In genomic region chr9:27792971-27793689, GRCh38 we compare ENCODE assay signal across 15 cellular contexts.
DNase-seq lines count a peak whose midpoint lies in the region; ATAC-seq, FAIRE-seq and TF ChIP-seq lines count a peak whose summit lies in the region.
"Had no signal": no experiment of that assay in that cellular context is flagged by ENCODE, and none has a peak within 500 bp of the region (broad histone marks: within the 10 kb centered on the region; RNA-seq: fewer than 3 reads in every experiment).

No MANE protein-coding gene starts in this region.

- no peaks in the 10 kb centered on the region for H3K79me2 ChIP-seq in keratinocyte (ENCODE audit: control insufficient read depth, insufficient read depth, low read length)

- H3K9me3 ChIP-seq in keratinocyte (ENCODE audit: control insufficient read depth, low read depth, low read length) (peaks cover 3% of the 10 kb centered on the region), heart left ventricle (peaks cover 0 to 3% (median 0%) of the 10 kb centered on the region in 12 donors), uterus (no peaks in the 10 kb centered on the region)
- H3K9me3 ChIP-seq: Caco-2 had no signal

- H3K4me3 ChIP-seq in keratinocyte (ENCODE audit: control insufficient read depth in 2 of 3, extremely low read depth in 1 of 3, insufficient read depth in 2 of 3, low read depth in 1 of 3, low read length in 3 of 3) (no peak overlapping the region), heart left ventricle (no peak overlapping the region), uterus (no peak overlapping the region)

- H3K27ac Mint-ChIP-seq in stimulated activated effector memory CD8-positive, alpha-beta T cell treated with anti-CD3 and anti-CD28 coated beads, Interleukin-12 subunit alpha, Interleukin-12 subunit beta, amount 100 ng/mL, for 72 hours = no peak overlapping the region
- H3K27ac Mint-ChIP-seq: IgD-negative memory B cell had no signal

- H3K9me1 ChIP-seq in keratinocyte (ENCODE audit: control insufficient read depth, extremely low read depth, insufficient read depth, low read length) = no peaks in the 10 kb centered on the region

- H3K9ac ChIP-seq in keratinocyte (ENCODE audit: control insufficient read depth, extremely low read depth, insufficient read depth, low read length) = no peak overlapping the region

- intact Hi-C loops in heart left ventricle (cut with DNase I) = loop anchor here in 1 of 10 donors (10.0 kb wide), 1 partner anchor 58 kb away; no protein-coding TSS in a partner anchor
- intact Hi-C loops in uterus (cut with DNase I; ENCODE audit: low total_unique reads) = no loop called here

- H3K4me1 Mint-ChIP-seq in stimulated activated effector memory CD8-positive, alpha-beta T cell treated with anti-CD3 and anti-CD28 coated beads, Interleukin-12 subunit alpha, Interleukin-12 subunit beta, amount 100 ng/mL, for 72 hours = no peaks in the 10 kb centered on the region

- FAIRE-seq in keratinocyte (lab: Jason Lieb, UNC) = no peak

- DNase-seq in keratinocyte (ENCODE audit: low read depth, low spot score) (no peak), heart left ventricle (no peak), SW480 (ENCODE audit: low spot score) (no peak), uterus (no peak)
- DNase-seq in stimulated activated effector memory CD8-positive, alpha-beta T cell treated with anti-CD3 and anti-CD28 coated beads, Interleukin-12 subunit alpha, Interleukin-12 subunit beta, amount 100 ng/mL, for 72 hours (ENCODE audit: low spot score in 2 of 2) = no peak
- DNase-seq: Caco-2, HCEC 1CT, NCI-H1417 treated with DMSO at 0.1 percent for 48 hours, NCI-H2029 treated with DMSO at 0.1 percent for 48 hours, NCI-H524, SHP77 treated with DMSO at 0.1 percent for 48 hours had no signal

- no peak overlapping the region for H3K27ac ChIP-seq in keratinocyte (ENCODE audit: control insufficient read depth, insufficient read depth, low read length)
- H3K27ac ChIP-seq in heart left ventricle = no peak overlapping the region
- H3K27ac ChIP-seq in uterus = no peak overlapping the region

- no peak for TF ChIP-seq POLR2A in heart left ventricle (IDR thresholded peaks at IDR 0.05)
- no peak for TF ChIP-seq POLR2A in uterus (IDR thresholded peaks at IDR 0.05)

- H4K20me1 ChIP-seq in keratinocyte (ENCODE audit: control insufficient read depth, extremely low read depth, insufficient read depth, low read length) = no peaks in the 10 kb centered on the region

- no peaks in the 10 kb centered on the region for H3K36me3 Mint-ChIP-seq in stimulated activated effector memory CD8-positive, alpha-beta T cell treated with anti-CD3 and anti-CD28 coated beads, Interleukin-12 subunit alpha, Interleukin-12 subunit beta, amount 100 ng/mL, for 72 hours
- H3K36me3 Mint-ChIP-seq: IgD-negative memory B cell had no signal

- dilution Hi-C loops in keratinocyte (cut with MboI; ENCODE audit: extremely low pct_ligation_motif_present, low sequenced_read_pairs) = no loop called here

- peak overlapping the region; percentile 26 for H2AFZ ChIP-seq in keratinocyte (ENCODE audit: control insufficient read depth, low read length)

- WGBS in heart left ventricle, 4 donors = 59 to 69% (median 65%) methylated on average over 2 of the region's 2 CpGs

- H3K4me1 ChIP-seq in keratinocyte (ENCODE audit: control insufficient read depth, extremely low read depth, insufficient read depth, low read length) (no peaks in the 10 kb centered on the region), heart left ventricle (no peaks in the 10 kb centered on the region), uterus (no peaks in the 10 kb centered on the region)
- H3K4me1 ChIP-seq: Caco-2 had no signal

- no peak for TF ChIP-seq CTCF in keratinocyte (optimal IDR thresholded peaks at IDR 0.05 in 1 of 3, IDR thresholded peaks at IDR 0.05 in 1 of 3, conservative IDR thresholded peaks at IDR 0.05 in 1 of 3; ENCODE audit: extremely low read depth in 1 of 3, insufficient read depth in 2 of 3, low read length in 3 of 3)
- no peak for TF ChIP-seq CTCF in heart left ventricle (IDR thresholded peaks at IDR 0.05)
- no peak for TF ChIP-seq CTCF in uterus (IDR thresholded peaks at IDR 0.05)

- H3K27me3 ChIP-seq in keratinocyte (ENCODE audit: control insufficient read depth, extremely low read depth, insufficient read depth, low read length) (no peaks in the 10 kb centered on the region), heart left ventricle (no peaks in the 10 kb centered on the region), uterus (no peaks in the 10 kb centered on the region)

- H3K4me3 Mint-ChIP-seq in stimulated activated effector memory CD8-positive, alpha-beta T cell treated with anti-CD3 and anti-CD28 coated beads, Interleukin-12 subunit alpha, Interleukin-12 subunit beta, amount 100 ng/mL, for 72 hours = no peak overlapping the region
- H3K4me3 Mint-ChIP-seq: IgD-negative memory B cell had no signal

- H3K9me3 Mint-ChIP-seq in stimulated activated effector memory CD8-positive, alpha-beta T cell treated with anti-CD3 and anti-CD28 coated beads, Interleukin-12 subunit alpha, Interleukin-12 subunit beta, amount 100 ng/mL, for 72 hours = peaks cover 6% of the 10 kb centered on the region

- H3K36me3 ChIP-seq in keratinocyte (ENCODE audit: control insufficient read depth in 2 of 2, extremely low read depth in 1 of 2, insufficient read depth in 2 of 2, low read length in 2 of 2) = no peaks in the 10 kb centered on the region
- no peaks in the 10 kb centered on the region for H3K36me3 ChIP-seq in heart left ventricle
- no peaks in the 10 kb centered on the region for H3K36me3 ChIP-seq in uterus

- peak; percentile 54 for ATAC-seq in GM18868 (IDR thresholded peaks at IDR 0.05; ENCODE audit: unreplicated experiment)
- peak; percentile 65 for ATAC-seq in GM21786 (IDR thresholded peaks at IDR 0.05; ENCODE audit: unreplicated experiment)
- peak; percentile 71 for ATAC-seq in HG03097 (IDR thresholded peaks at IDR 0.05; ENCODE audit: low FRiP score, unreplicated experiment)
- ATAC-seq in stimulated activated effector memory CD8-positive, alpha-beta T cell treated with anti-CD3 and anti-CD28 coated beads, Interleukin-12 subunit alpha, Interleukin-12 subunit beta, amount 100 ng/mL, for 72 hours = no peak
- no peak for ATAC-seq in heart left ventricle

- no peak overlapping the region for H3K4me2 ChIP-seq in keratinocyte (ENCODE audit: control insufficient read depth, extremely low read depth, insufficient read depth, low read depth, low read length)

Comparison
In these comparisons a context has a peak if more than half of its experiments do, and no peak if none do; other contexts are left out.
1. ATAC-seq: peak in GM18868 (single experiment), GM21786 (single experiment) and HG03097 (single experiment); none in stimulated activated effector memory CD8-positive, alpha-beta T cell treated with anti-CD3 and anti-CD28 coated beads, Interleukin-12 subunit alpha, Interleukin-12 subunit beta, amount 100 ng/mL, for 72 hours (single experiment) and heart left ventricle (0 of 4).